21 cellular contexts compared by ENCODE assay signal in genomic region chr20:58998656-58999055, GRCh38. TPM values are rescaled to one million over a fixed set of nuclear protein-coding genes. Genes with fewer than 3 reads are reported as not detected.
A peak's percentile ranks its signal among the peaks of the same experiment; 100 is the strongest.
DNase-seq lines count a peak whose midpoint lies in the region; ATAC-seq and TF ChIP-seq lines count a peak whose summit lies in the region.
"Had no signal": no experiment of that assay in that cellular context is flagged by ENCODE, and none has a peak within 500 bp of the region (broad histone marks: within the 10 kb centered on the region; RNA-seq: fewer than 3 reads in every experiment).

No MANE protein-coding gene starts in this region.

- ATAC-seq in sciatic nerve (no peak), HG02623 (IDR thresholded peaks at IDR 0.05; ENCODE audit: unreplicated experiment) (no peak)

- TF ChIP-seq CTCF in endothelial cell (IDR thresholded peaks at IDR 0.05; ENCODE audit: unreplicated experiment), result no peak

- no peaks in the 10 kb centered on the region for H3K9me3 Mint-ChIP-seq in T-helper 1 cell treated with Interleukin-12 subunit alpha and Interleukin-12 subunit beta and Interleukin-4 antibody, amounts not matched to agents 30 μg/mL and 1 μg/mL, for 36 hours
- no peaks in the 10 kb centered on the region for H3K9me3 Mint-ChIP-seq in endothelial cell (ENCODE audit: unreplicated experiment)
- H3K9me3 Mint-ChIP-seq: CD8-positive, alpha-beta memory T cell had no signal

- no peak overlapping the region for H3K4me3 Mint-ChIP-seq in T-helper 1 cell treated with Interleukin-12 subunit alpha and Interleukin-12 subunit beta and Interleukin-4 antibody, amounts not matched to agents 30 μg/mL and 1 μg/mL, for 36 hours
- H3K4me3 Mint-ChIP-seq in endothelial cell (ENCODE audit: unreplicated experiment), result peak overlapping the region; percentile 31
- H3K4me3 Mint-ChIP-seq: CD8-positive, alpha-beta memory T cell had no signal

- peak overlapping the region; percentile 34 for H3K27ac Mint-ChIP-seq in T-helper 1 cell treated with Interleukin-12 subunit alpha and Interleukin-12 subunit beta and Interleukin-4 antibody, amounts not matched to agents 30 μg/mL and 1 μg/mL, for 36 hours
- no peak overlapping the region for H3K27ac Mint-ChIP-seq in endothelial cell (ENCODE audit: unreplicated experiment)

- intact Hi-C loops in sciatic nerve (cut with DNase I), result no loop called here

- no peak for DNase-seq in T-helper 1 cell
- no peak for DNase-seq in endothelial cell (ENCODE audit: low spot score)
- peak; percentile 36 for DNase-seq in sciatic nerve (ENCODE audit: low spot score)
- DNase-seq in stimulated activated CD4-positive, alpha-beta T cell treated with anti-CD3 and anti-CD28 coated beads, Interleukin-15, amount 100 ng/mL, for 24 hours, result no peak
- DNase-seq in SK-N-DZ (ENCODE audit: low spot score), result no peak
- DNase-seq: 8988T, C1 segment of cervical spinal cord, Calu3, DMS153, H7, KBM-7, MM.1S, NCI-H1048, NCI-H1436, NCI-H187 treated with DMSO at 0.1 percent for 48 hours, NCI-H2107 had no signal

- peaks cover 9% of the 10 kb centered on the region for H3K4me1 Mint-ChIP-seq in T-helper 1 cell treated with Interleukin-12 subunit alpha and Interleukin-12 subunit beta and Interleukin-4 antibody, amounts not matched to agents 30 μg/mL and 1 μg/mL, for 36 hours (ENCODE audit: low read depth)
- H3K4me1 Mint-ChIP-seq in endothelial cell (ENCODE audit: unreplicated experiment), result peaks cover 6% of the 10 kb centered on the region

- peaks cover 37% of the 10 kb centered on the region for H3K36me3 Mint-ChIP-seq in T-helper 1 cell treated with Interleukin-12 subunit alpha and Interleukin-12 subunit beta and Interleukin-4 antibody, amounts not matched to agents 30 μg/mL and 1 μg/mL, for 36 hours (ENCODE audit: low read depth)
- H3K36me3 Mint-ChIP-seq in endothelial cell (ENCODE audit: low read depth, unreplicated experiment), result peaks cover 45% of the 10 kb centered on the region

- no peaks in the 10 kb centered on the region for H3K27me3 Mint-ChIP-seq in T-helper 1 cell treated with Interleukin-12 subunit alpha and Interleukin-12 subunit beta and Interleukin-4 antibody, amounts not matched to agents 30 μg/mL and 1 μg/mL, for 36 hours (ENCODE audit: low read depth)
- H3K27me3 Mint-ChIP-seq in endothelial cell (ENCODE audit: unreplicated experiment), result peaks cover 4% of the 10 kb centered on the region
- H3K27me3 Mint-ChIP-seq: CD8-positive, alpha-beta memory T cell had no signal

RNA-seq across cellular contexts. Expression of gene CTSZ, which starts 8.4 kb away (rescaled TPM):
- total RNA-seq in endothelial cell (ENCODE audit: unreplicated experiment) (150 TPM), sciatic nerve (151 TPM)
- polyA plus RNA-seq in SK-N-DZ (2014; cell fraction: cytosol; rRNA removed), result not detected in 2 replicates
- polyA plus RNA-seq in SK-N-DZ (2014; cell fraction: nucleus; rRNA removed), result not detected in 2 replicates

RNA-seq across cellular contexts. Expression of gene NELFCD, which starts 17.6 kb away (rescaled TPM):
- total RNA-seq in endothelial cell (ENCODE audit: unreplicated experiment), result 68.7 TPM
- total RNA-seq in sciatic nerve, result 50.7 TPM
- 88.1 and 93.3 TPM in 2 replicates for polyA plus RNA-seq in SK-N-DZ (2014; cell fraction: cytosol; rRNA removed)
- 237 and 372 TPM in 2 replicates for polyA plus RNA-seq in SK-N-DZ (2014; cell fraction: nucleus; rRNA removed)

RNA-seq across cellular contexts. Expression of gene TUBB1, which starts 20.6 kb away (rescaled TPM):
- total RNA-seq in endothelial cell (ENCODE audit: unreplicated experiment) (not detected), sciatic nerve (1.0 TPM)
- not detected in 2 replicates for polyA plus RNA-seq in SK-N-DZ (2014; cell fraction: cytosol; rRNA removed)
- not detected in 2 replicates for polyA plus RNA-seq in SK-N-DZ (2014; cell fraction: nucleus; rRNA removed)
- total RNA-seq: Calu3; CD8-positive, alpha-beta memory T cell; Daoy; H7; NCI-H460 had no signal

RNA-seq across cellular contexts. Expression of gene ATP5F1E, which starts 33.5 kb away (rescaled TPM):
- total RNA-seq in endothelial cell (ENCODE audit: unreplicated experiment) (102 TPM), sciatic nerve (38.4 TPM)
- polyA plus RNA-seq in SK-N-DZ (2014; cell fraction: cytosol; rRNA removed), result 48.0 and 60.9 TPM in 2 replicates
- polyA plus RNA-seq in SK-N-DZ (2014; cell fraction: nucleus; rRNA removed), result 50.1 and 67.2 TPM in 2 replicates

RNA-seq across cellular contexts. Expression of gene PRELID3B, which starts 43.9 kb away (rescaled TPM):
- total RNA-seq in endothelial cell (ENCODE audit: unreplicated experiment) (40.2 TPM), sciatic nerve (30.5 TPM)
- polyA plus RNA-seq in SK-N-DZ (2014; cell fraction: cytosol; rRNA removed), result 154 and 172 TPM in 2 replicates
- 91.9 and 101 TPM in 2 replicates for polyA plus RNA-seq in SK-N-DZ (2014; cell fraction: nucleus; rRNA removed)
